8 cellular contexts compared by ENCODE assay signal in the genomic region with DNA sequence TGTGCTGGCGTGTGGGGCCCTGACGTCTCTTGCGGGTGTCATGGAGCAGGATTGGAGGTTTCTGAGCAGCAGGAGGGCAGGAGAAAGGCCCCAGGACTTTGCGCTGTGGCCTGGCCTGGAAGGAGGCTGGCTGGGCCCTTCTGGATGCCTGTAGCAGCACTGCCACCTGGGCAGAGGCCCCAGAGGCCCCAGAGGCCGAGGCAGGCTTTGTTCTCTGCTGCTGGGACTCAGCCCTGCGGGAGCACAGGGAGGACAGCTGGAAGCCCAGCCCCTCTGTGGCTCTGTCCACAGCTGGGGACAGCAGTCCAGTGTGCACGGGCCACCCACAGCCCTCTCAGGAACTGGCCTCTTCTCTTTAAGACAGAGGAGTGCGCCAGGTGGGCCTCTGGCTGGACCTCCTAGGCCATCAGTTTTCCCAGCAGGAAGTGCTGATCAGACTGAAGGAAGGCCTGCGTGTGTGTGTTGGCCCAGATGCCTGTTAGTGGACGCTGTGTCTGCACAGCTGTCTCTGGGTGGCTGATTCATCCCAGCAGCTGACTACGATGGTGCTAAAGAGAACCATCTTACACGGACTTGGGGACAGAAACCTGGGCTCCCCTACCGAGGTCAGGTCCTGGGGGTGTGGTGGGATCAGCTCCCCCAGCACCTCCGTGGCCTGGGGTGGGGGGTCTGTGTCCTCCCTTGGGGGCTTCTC. TPM values are rescaled to one million over a fixed set of nuclear protein-coding genes. Genes with fewer than 3 reads are reported as not detected.
DNase-seq lines count a peak whose midpoint lies in the region; ATAC-seq and TF ChIP-seq lines count a peak whose summit lies in the region.

No MANE protein-coding gene starts in this region.

- peak overlapping the region in 10 of 12 donors; percentile 7 to 78 (median 43) for H3K27ac ChIP-seq in heart left ventricle
- H3K27ac ChIP-seq in ascending aorta: no peak overlapping the region

- H3K27me3 Mint-ChIP-seq in HFFc6 (ENCODE audit: insufficient read depth) (no peaks in the 10 kb centered on the region; the same call in none of the 2 replicates), T-helper 17 cell (no peaks in the 10 kb centered on the region)
- peaks cover 8 to 22% of the 10 kb centered on the region in 2 donors for H3K27me3 Mint-ChIP-seq in stimulated activated naive B cell treated with anti-CD40 and anti-IgM and Interleukin-4, amounts not matched to agents 10 μg/mL and 1 μg/mL and 100 μg/mL, for 72 hours

- H3K36me3 ChIP-seq in heart left ventricle (peaks cover 0 to 21% (median 15%) of the 10 kb centered on the region in 9 donors), ascending aorta (peaks cover 6 to 14% of the 10 kb centered on the region in 2 donors)

- no peaks in the 10 kb centered on the region for H3K9me3 Mint-ChIP-seq in HFFc6
- no peaks in the 10 kb centered on the region for H3K9me3 Mint-ChIP-seq in stimulated activated naive B cell treated with anti-CD40 and anti-IgM and Interleukin-4, amounts not matched to agents 10 μg/mL and 1 μg/mL and 100 μg/mL, for 72 hours

- H3K36me3 Mint-ChIP-seq in HFFc6 (ENCODE audit: low read depth) (peaks cover 10% of the 10 kb centered on the region), T-helper 17 cell (ENCODE audit: low read depth) (no peaks in the 10 kb centered on the region)
- peaks cover 35 to 39% of the 10 kb centered on the region in 2 donors for H3K36me3 Mint-ChIP-seq in stimulated activated naive B cell treated with anti-CD40 and anti-IgM and Interleukin-4, amounts not matched to agents 10 μg/mL and 1 μg/mL and 100 μg/mL, for 72 hours

- H3K27me3 ChIP-seq in heart left ventricle (no peaks in the 10 kb centered on the region), ascending aorta (no peaks in the 10 kb centered on the region)

- H3K4me3 ChIP-seq in heart left ventricle (no peak overlapping the region), ascending aorta (no peak overlapping the region)

- no peak for ATAC-seq in T-helper 17 cell
- peak; percentile 43 to 86 (median 70) for ATAC-seq in heart left ventricle
- no peak for ATAC-seq in stimulated activated naive B cell treated with anti-CD40 and anti-IgM and Interleukin-4, amounts not matched to agents 10 μg/mL and 1 μg/mL and 100 μg/mL, for 72 hours (replicated peaks)
- ATAC-seq in GM18858 (IDR thresholded peaks at IDR 0.05; ENCODE audit: unreplicated experiment): no peak
- ATAC-seq in GM18909 (IDR thresholded peaks at IDR 0.05; ENCODE audit: poor library complexity, unreplicated experiment): no peak

- no peak for TF ChIP-seq POLR2A in heart left ventricle (IDR thresholded peaks at IDR 0.05)

- peak; percentile 69 for DNase-seq in HFFc6
- no peak for DNase-seq in T-helper 17 cell
- peak in 3 of 5 donors; percentile 48 to 77 (median 68) for DNase-seq in heart left ventricle
- no peak for DNase-seq in stimulated activated naive B cell treated with anti-CD40 and anti-IgM and Interleukin-4, amounts not matched to agents 10 μg/mL and 1 μg/mL and 100 μg/mL, for 72 hours
- DNase-seq in activated effector memory CD4-positive, alpha-beta T cell treated with anti-CD3 and anti-CD28 coated beads, Interleukin-2, amount 50 U/mL, for 16 hours: no peak
- DNase-seq in ascending aorta (ENCODE audit: low spot score in 2 of 2): no peak

- H3K9me3 ChIP-seq in T-helper 17 cell (ENCODE audit: control insufficient read depth, low read length, poor library complexity, severe bottlenecking) (no peaks in the 10 kb centered on the region), heart left ventricle (no peaks in the 10 kb centered on the region), ascending aorta (no peaks in the 10 kb centered on the region)

- H3K27ac Mint-ChIP-seq in HFFc6 (peak overlapping the region; percentile 36), T-helper 17 cell (peak overlapping the region; percentile 99)
- peak overlapping the region; percentile 86 for H3K27ac Mint-ChIP-seq in stimulated activated naive B cell treated with anti-CD40 and anti-IgM and Interleukin-4, amounts not matched to agents 10 μg/mL and 1 μg/mL and 100 μg/mL, for 72 hours

- H3K4me1 ChIP-seq in heart left ventricle (peaks cover 0 to 65% (median 35%) of the 10 kb centered on the region in 12 donors), ascending aorta (no peaks in the 10 kb centered on the region)

- H3K4me1 Mint-ChIP-seq in HFFc6 (ENCODE audit: low read depth) (peaks cover 22% of the 10 kb centered on the region), T-helper 17 cell (peaks cover 41% of the 10 kb centered on the region)
- H3K4me1 Mint-ChIP-seq in stimulated activated naive B cell treated with anti-CD40 and anti-IgM and Interleukin-4, amounts not matched to agents 10 μg/mL and 1 μg/mL and 100 μg/mL, for 72 hours: peaks cover 70 to 94% of the 10 kb centered on the region in 2 donors

- 62 to 85% (median 75%) methylated on average over 4 to 14 of the region's 14 CpGs for WGBS in heart left ventricle, 4 donors

- TF ChIP-seq CTCF in HFFc6 (IDR thresholded peaks at IDR 0.05) (no peak), heart left ventricle (IDR thresholded peaks at IDR 0.05) (no peak), ascending aorta (IDR thresholded peaks at IDR 0.05) (no peak)

- intact Hi-C loops in heart left ventricle (cut with DNase I) (no loop called here), ascending aorta (cut with DNase I) (no loop called here)

- H3K4me3 Mint-ChIP-seq in HFFc6: no peak overlapping the region
- H3K4me3 Mint-ChIP-seq in T-helper 17 cell: no peak overlapping the region
- no peak overlapping the region for H3K4me3 Mint-ChIP-seq in stimulated activated naive B cell treated with anti-CD40 and anti-IgM and Interleukin-4, amounts not matched to agents 10 μg/mL and 1 μg/mL and 100 μg/mL, for 72 hours

RNA-seq across cellular contexts. Expression of a gene that starts 26.8 kb away (rescaled TPM):
- total RNA-seq in HFFc6 (2021; fragmentation: NEBNext Ultra II Directional; extraction: Animal tissue kit (Norgen Biotek cat#: 25700)): not detected
- total RNA-seq in T-helper 17 cell (not detected), heart left ventricle (under 1 TPM in 2 of 9 donors, not detected in 7; 0.31 to 0.38 TPM), ascending aorta (not detected)
- under 1 TPM; 0.08 to 0.17 TPM for polyA plus RNA-seq in heart left ventricle

Comparison
In these comparisons a context has a peak if more than half of its experiments do, and no peak if none do; other contexts are left out.
1. DNase-seq: peak in HFFc6 (single experiment) and heart left ventricle (3 of 5); none in T-helper 17 cell (0 of 3), stimulated activated naive B cell treated with anti-CD40 and anti-IgM and Interleukin-4, amounts not matched to agents 10 μg/mL and 1 μg/mL and 100 μg/mL, for 72 hours (single experiment), activated effector memory CD4-positive, alpha-beta T cell treated with anti-CD3 and anti-CD28 coated beads, Interleukin-2, amount 50 U/mL, for 16 hours (single experiment) and ascending aorta (0 of 2).
2. H3K27ac Mint-ChIP-seq: peak in every context shown above with its lines; median percentile 99 in T-helper 17 cell; 86 in stimulated activated naive B cell treated with anti-CD40 and anti-IgM and Interleukin-4, amounts not matched to agents 10 μg/mL and 1 μg/mL and 100 μg/mL, for 72 hours; 36 in HFFc6.
3. ATAC-seq: peak in heart left ventricle (4 of 4); none in T-helper 17 cell (single experiment), stimulated activated naive B cell treated with anti-CD40 and anti-IgM and Interleukin-4, amounts not matched to agents 10 μg/mL and 1 μg/mL and 100 μg/mL, for 72 hours (0 of 2), GM18858 (single experiment) and GM18909 (single experiment).
4. H3K27ac ChIP-seq: peak in heart left ventricle (10 of 12); none in ascending aorta (0 of 2).